In genomic region chr3:2156244-2156847, GRCh38 we compare ENCODE assay signal across 10 cellular contexts. TPM values are rescaled to one million over a fixed set of nuclear protein-coding genes. Genes with fewer than 3 reads are reported as not detected.
DNase-seq lines count a peak whose midpoint lies in the region; ATAC-seq and TF ChIP-seq lines count a peak whose summit lies in the region.
"Had no signal": no experiment of that assay in that cellular context is flagged by ENCODE, and none has a peak within 500 bp of the region (broad histone marks: within the 10 kb centered on the region; RNA-seq: fewer than 3 reads in every experiment).

No MANE protein-coding gene starts in this region.

- no peak overlapping the region for H3K27ac ChIP-seq in VCaP
- H3K27ac ChIP-seq in lower lobe of right lung = no peak overlapping the region
- H3K27ac ChIP-seq: BLaER1 treated with 17β-estradiol and CSF1 and Interleukin-3, amounts not matched to agents 10 nM and 100 nM had no signal

- no peaks in the 10 kb centered on the region for H3K36me3 ChIP-seq in lower lobe of right lung
- H3K36me3 ChIP-seq: BLaER1 treated with 17β-estradiol and CSF1 and Interleukin-3, amounts not matched to agents 10 nM and 100 nM had no signal

- H3K27ac Mint-ChIP-seq in activated CD8-positive, alpha-beta memory T cell treated with anti-CD3 and anti-CD28 coated beads, Interleukin-2, amount 10 ng/mL, durations not matched to agents 7 days and 5 days = no peak overlapping the region

- no peaks in the 10 kb centered on the region for H3K9me3 ChIP-seq in lower lobe of right lung
- H3K9me3 ChIP-seq: BLaER1 treated with 17β-estradiol and CSF1 and Interleukin-3, amounts not matched to agents 10 nM and 100 nM had no signal

- CTCF ChIA-PET in activated CD8-positive, alpha-beta memory T cell treated with anti-CD3 and anti-CD28 coated beads, Interleukin-2, amount 10 ng/mL, durations not matched to agents 7 days and 5 days (lab: Charles Lee) = no interaction called here

- H3K27me3 ChIP-seq in lower lobe of right lung (ENCODE audit: low read depth) = no peaks in the 10 kb centered on the region
- H3K27me3 ChIP-seq: BLaER1 treated with 17β-estradiol and CSF1 and Interleukin-3, amounts not matched to agents 10 nM and 100 nM had no signal

- H3K9me3 Mint-ChIP-seq in activated CD8-positive, alpha-beta memory T cell treated with anti-CD3 and anti-CD28 coated beads, Interleukin-2, amount 10 ng/mL, durations not matched to agents 7 days and 5 days (ENCODE audit: low read depth) = no peaks in the 10 kb centered on the region

- peak; percentile 41 for TF ChIP-seq CTCF in VCaP (conservative IDR thresholded peaks at IDR 0.05)
- peak; percentile 50 for TF ChIP-seq CTCF in lower lobe of right lung (IDR thresholded peaks at IDR 0.05)

- peak in 2 of 3 experiments; percentile 0 for DNase-seq in activated CD8-positive, alpha-beta memory T cell treated with anti-CD3 and anti-CD28 coated beads for 48 hours (ENCODE audit: low read depth in 2 of 3, low spot score in 2 of 3)
- no peak for DNase-seq in activated CD8-positive, alpha-beta memory T cell treated with anti-CD3 and anti-CD28 coated beads, Interleukin-2, amount 10 ng/mL, durations not matched to agents 7 days and 5 days
- DNase-seq in lower lobe of right lung = no peak
- no peak for DNase-seq in NCI-H510A (lab: John Stamatoyannopoulos, UW)
- DNase-seq: naive B cell had no signal

- H3K27me3 Mint-ChIP-seq in activated CD8-positive, alpha-beta memory T cell treated with anti-CD3 and anti-CD28 coated beads, Interleukin-2, amount 10 ng/mL, durations not matched to agents 7 days and 5 days = no peaks in the 10 kb centered on the region
- H3K27me3 Mint-ChIP-seq: naive B cell had no signal

- no peaks in the 10 kb centered on the region for H3K4me1 Mint-ChIP-seq in activated CD8-positive, alpha-beta memory T cell treated with anti-CD3 and anti-CD28 coated beads, Interleukin-2, amount 10 ng/mL, durations not matched to agents 7 days and 5 days
- H3K4me1 Mint-ChIP-seq: naive B cell had no signal

- no peak overlapping the region for H3K4me3 Mint-ChIP-seq in activated CD8-positive, alpha-beta memory T cell treated with anti-CD3 and anti-CD28 coated beads, Interleukin-2, amount 10 ng/mL, durations not matched to agents 7 days and 5 days
- H3K4me3 Mint-ChIP-seq: naive B cell had no signal

- intact Hi-C loops in lower lobe of right lung (cut with DNase I) = no loop called here

- no peaks in the 10 kb centered on the region for H3K36me3 Mint-ChIP-seq in activated CD8-positive, alpha-beta memory T cell treated with anti-CD3 and anti-CD28 coated beads, Interleukin-2, amount 10 ng/mL, durations not matched to agents 7 days and 5 days
- H3K36me3 Mint-ChIP-seq: naive B cell had no signal

- H3K4me1 ChIP-seq in lower lobe of right lung = no peaks in the 10 kb centered on the region

- no peak for ATAC-seq in activated CD8-positive, alpha-beta memory T cell treated with anti-CD3 and anti-CD28 coated beads, Interleukin-2, amount 10 ng/mL, durations not matched to agents 7 days and 5 days
- peak; percentile 77 for ATAC-seq in HG03103 (IDR thresholded peaks at IDR 0.05; ENCODE audit: low read depth, unreplicated experiment)
- ATAC-seq in lower lobe of right lung = peak in 1 of 2 donors; percentile 73
- ATAC-seq in GM21737 (IDR thresholded peaks at IDR 0.05; ENCODE audit: unreplicated experiment) = no peak
- ATAC-seq in HG02852 (IDR thresholded peaks at IDR 0.05; ENCODE audit: unreplicated experiment) = no peak

- no peak overlapping the region for H3K4me3 ChIP-seq in lower lobe of right lung
- H3K4me3 ChIP-seq: BLaER1 treated with 17β-estradiol and CSF1 and Interleukin-3, amounts not matched to agents 10 nM and 100 nM had no signal

RNA-seq across cellular contexts. Expression of gene CNTN4, which starts 57.7 kb away (rescaled TPM):
- total RNA-seq in activated CD8-positive, alpha-beta memory T cell treated with anti-CD3 and anti-CD28 coated beads, Interleukin-2, amount 10 ng/mL, durations not matched to agents 7 days and 5 days = not detected
- 10.4 TPM for total RNA-seq in lower lobe of right lung

Comparison
In these comparisons a context has a peak if more than half of its experiments do, and no peak if none do; other contexts are left out.
1. DNase-seq: peak in activated CD8-positive, alpha-beta memory T cell treated with anti-CD3 and anti-CD28 coated beads for 48 hours (2 of 3); none in activated CD8-positive, alpha-beta memory T cell treated with anti-CD3 and anti-CD28 coated beads, Interleukin-2, amount 10 ng/mL, durations not matched to agents 7 days and 5 days (single experiment), lower lobe of right lung (single experiment) and NCI-H510A (single experiment).
2. RNA of gene CNTN4, which starts 57.7 kb away (total RNA-seq): 10.4 TPM in lower lobe of right lung (single experiment); not detected in activated CD8-positive, alpha-beta memory T cell treated with anti-CD3 and anti-CD28 coated beads, Interleukin-2, amount 10 ng/mL, durations not matched to agents 7 days and 5 days; every median in the first group is over 10 times any median in the second.